1 cellular context compared by ENCODE assay signal in the genomic region with DNA sequence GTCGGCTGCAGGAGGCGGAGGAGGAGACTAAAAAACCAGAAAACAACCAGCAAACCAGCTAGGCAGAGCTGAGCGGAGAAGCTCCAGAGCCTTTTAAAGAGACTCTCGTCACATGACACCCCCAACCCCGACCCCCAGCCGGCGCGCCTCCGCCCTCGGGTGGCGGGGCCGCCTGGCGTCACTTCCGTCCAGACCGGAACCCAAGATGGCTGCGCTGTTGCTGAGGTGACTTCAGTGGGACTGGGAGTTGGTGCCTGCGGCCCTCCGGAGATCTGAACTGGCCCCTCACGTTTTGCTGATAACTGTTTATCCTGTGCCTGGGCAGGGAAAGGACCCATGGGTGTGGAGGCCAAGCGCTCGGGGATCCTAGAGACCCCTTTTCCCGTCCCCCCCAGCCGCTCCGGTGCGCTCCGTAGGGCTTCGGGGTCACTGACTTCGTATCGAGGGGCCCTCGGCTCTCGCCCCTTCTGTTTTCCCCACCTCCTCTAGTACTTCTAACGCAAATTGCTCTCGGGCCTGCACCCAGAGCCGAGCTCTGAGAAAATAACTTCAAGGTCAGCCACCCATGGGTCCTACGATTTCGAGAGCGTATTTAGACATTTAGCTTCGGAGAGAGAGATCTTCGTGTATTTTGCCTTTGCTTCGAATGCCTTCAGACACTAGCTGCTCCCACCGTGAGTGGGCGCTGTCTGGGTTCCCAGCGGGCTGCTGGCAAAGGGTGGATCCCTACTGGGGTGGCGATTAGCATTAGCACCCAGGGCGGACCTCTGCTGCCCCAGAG.
TF ChIP-seq lines count a peak whose summit lies in the region.

Gene SDHC (plus strand): TSS at position 181 of the 781 bp plus-strand sequence. CDS start 25 bp downstream, at position 206.

TF ChIP-seq in HepG2, 621 proteins besides CTCF, POLR2A, EP300 and RAD21 (continued from another document and continues in another):
- TF ChIP-seq RARG (CRISPR knock-in tag; IDR thresholded peaks at IDR 0.05; ENCODE audit: low read depth) (no peak), SP1 (IDR thresholded peaks at IDR 0.05) (no peak), SP1 (CRISPR knock-in tag; IDR thresholded peaks at IDR 0.05) (no peak), ZFP62 (CRISPR knock-in tag; IDR thresholded peaks at IDR 0.05) (no peak), ZKSCAN5 (CRISPR knock-in tag; IDR thresholded peaks at IDR 0.05) (no peak), PHF5A (CRISPR knock-in tag; IDR thresholded peaks at IDR 0.05; ENCODE audit: low read depth, unreplicated experiment) (peak; percentile 46), CBX1 (IDR thresholded peaks at IDR 0.05; ENCODE audit: low read depth) (peak; percentile 74), ZNF431 (CRISPR knock-in tag; IDR thresholded peaks at IDR 0.05; ENCODE audit: borderline replicate concordance, low read depth) (peak; percentile 80; the same call in 1 of the 2 replicates), ZBTB3 (CRISPR knock-in tag; IDR thresholded peaks at IDR 0.05; ENCODE audit: borderline replicate concordance, low read depth) (0 out of 2 replicates have a peak, but pooled peaks have one; percentile 7), ZNF639 (CRISPR knock-in tag; conservative IDR thresholded peaks at IDR 0.05) (0 out of 2 replicates have a peak, but pooled peaks have one; percentile 50), BRCA1 (CRISPR knock-in tag; IDR thresholded peaks at IDR 0.05) (0 out of 2 replicates have a peak, but pooled peaks have one; percentile 3), TFDP1 (CRISPR knock-in tag; IDR thresholded peaks at IDR 0.05; ENCODE audit: borderline replicate concordance) (peak; percentile 53; the same call in 1 of the 2 replicates), ZBTB40 (IDR thresholded peaks at IDR 0.05) (no peak; the same call in 1 of the 2 replicates), ZBTB40 (CRISPR knock-in tag; IDR thresholded peaks at IDR 0.05) (no peak), U2AF2 (IDR thresholded peaks at IDR 0.05; ENCODE audit: low read depth, low read length) (no peak; the same call in 1 of the 2 replicates), ZNF841 (CRISPR knock-in tag; IDR thresholded peaks at IDR 0.05; ENCODE audit: borderline replicate concordance) (no peak), CREB1 (IDR thresholded peaks at IDR 0.05) (peak; percentile 89), CREB1 (CRISPR knock-in tag; IDR thresholded peaks at IDR 0.05) (peak; percentile 97), POLR2G (IDR thresholded peaks at IDR 0.05; ENCODE audit: low read depth, low read length) (peak; percentile 97), ZNF280B (CRISPR knock-in tag; IDR thresholded peaks at IDR 0.05; ENCODE audit: borderline replicate concordance) (no peak), ZFY (CRISPR knock-in tag; IDR thresholded peaks at IDR 0.05) (peak; percentile 78), ZNF407 (CRISPR knock-in tag; IDR thresholded peaks at IDR 0.05; ENCODE audit: not compliant biosample characterization) (no peak), ZNF546 (CRISPR knock-in tag; conservative IDR thresholded peaks at IDR 0.05) (no peak), TFDP2 (CRISPR knock-in tag; IDR thresholded peaks at IDR 0.05) (peak; percentile 24), ZSCAN29 (CRISPR knock-in tag; conservative IDR thresholded peaks at IDR 0.05) (0 out of 2 replicates have a peak, but pooled peaks have one; percentile 32)
